Comparison of ENCODE assay signal across 26 cellular contexts in the genomic region with DNA sequence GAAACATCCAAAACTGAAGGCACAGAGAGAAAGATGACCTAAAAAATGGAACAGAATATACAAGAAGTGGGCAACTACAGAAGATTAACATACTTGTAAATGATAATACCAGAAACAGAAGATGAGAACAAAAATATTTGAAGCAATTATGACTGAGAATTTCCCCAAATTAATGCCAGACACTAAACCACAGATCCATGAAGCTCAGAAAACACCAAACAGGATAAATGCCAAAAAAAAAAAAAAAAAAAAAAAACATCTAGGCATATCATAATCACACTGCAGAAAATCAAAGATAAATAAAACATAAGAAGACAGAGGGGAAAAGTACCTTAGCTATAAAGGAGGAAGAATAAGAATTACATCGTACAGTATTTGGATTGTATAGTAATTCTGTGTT.
"Had no signal": no experiment of that assay in that cellular context is flagged by ENCODE, and none has a peak within 500 bp of the region (broad histone marks: within the 10 kb centered on the region; RNA-seq: fewer than 3 reads in every experiment).

No MANE protein-coding gene starts in this region.

- H3K36me3 ChIP-seq: colonic mucosa, esophagus muscularis mucosa, esophagus squamous epithelium, gastrocnemius medialis, gastroesophageal sphincter, heart left ventricle, heart right ventricle had no signal

- H3K9me3 ChIP-seq: colonic mucosa, gastrocnemius medialis had no signal

- DNase-seq: colonic mucosa; cortex of kidney; dermis blood vessel endothelial cell; dorsolateral prefrontal cortex; effector CD4-positive, alpha-beta T cell; effector CD8-positive, alpha-beta T cell; effector memory CD4-positive, alpha-beta T cell; effector memory CD8-positive, alpha-beta T cell; endodermal cell; erythroblast; esophagus squamous epithelium; foreskin fibroblast; foreskin keratinocyte; foreskin melanocyte; gastrocnemius medialis; glutamatergic neuron; head of caudate nucleus; heart left ventricle; heart right ventricle had no signal

- H3K27ac Mint-ChIP-seq: dendritic cell treated with granulocyte-macrophage colony-stimulating factor and Interleukin-4, amounts not matched to agents 40 ng/mL and 50 ng/mL, for 4 days; effector memory CD8-positive, alpha-beta T cell; endodermal cell had no signal

- ATAC-seq: effector memory CD8-positive, alpha-beta T cell; esophagus mucosa; foreskin keratinocyte; gastrocnemius medialis; gastroesophageal sphincter; heart left ventricle; heart right ventricle had no signal

- H3K4me1 ChIP-seq: colonic mucosa, esophagus squamous epithelium, foreskin keratinocyte, gastrocnemius medialis had no signal

- H3K27ac ChIP-seq: colonic mucosa, coronary artery, epithelial cell of prostate, esophagus muscularis mucosa, esophagus squamous epithelium, foreskin keratinocyte, gastrocnemius medialis, gastroesophageal sphincter, heart left ventricle, heart right ventricle, hepatocyte had no signal

- H3K4me3 Mint-ChIP-seq: dendritic cell treated with granulocyte-macrophage colony-stimulating factor and Interleukin-4, amounts not matched to agents 40 ng/mL and 50 ng/mL, for 4 days; effector memory CD8-positive, alpha-beta T cell; endodermal cell had no signal

- H3K4me3 ChIP-seq: colonic mucosa, coronary artery, dorsolateral prefrontal cortex, esophagus muscularis mucosa, esophagus squamous epithelium, gastrocnemius medialis, gastroesophageal sphincter, heart left ventricle, heart right ventricle, hepatocyte had no signal
